In genomic region chr6:17470953-17471335, GRCh38 we compare ENCODE assay signal across 12 cellular contexts.
DNase-seq lines count a peak whose midpoint lies in the region; ATAC-seq and TF ChIP-seq lines count a peak whose summit lies in the region.
"Had no signal": no experiment of that assay in that cellular context is flagged by ENCODE, and none has a peak within 500 bp of the region (broad histone marks: within the 10 kb centered on the region; RNA-seq: fewer than 3 reads in every experiment).

No MANE protein-coding gene starts in this region.

- DNase-seq in cardiac fibroblast (ENCODE audit: low read depth in 2 of 2) (peak; percentile 56 to 90), medulla oblongata (ENCODE audit: extremely low spot score) (peak; percentile 28), tibial artery (no peak)
- DNase-seq in activated T-cell treated with anti-CD3 and anti-CD28 coated beads, Interleukin-2, amount 50 U/mL, for 72 hours: no peak
- DNase-seq: activated naive CD8-positive, alpha-beta T cell treated with anti-CD3 and anti-CD28 coated beads, Interleukin-2, amount 10 ng/mL, durations not matched to agents 7 days and 5 days; NCI-H2107; PC-9 had no signal

- no peak overlapping the region for H3K27ac Mint-ChIP-seq in activated T-cell treated with anti-CD3 and anti-CD28 coated beads, Interleukin-2, amount 50 U/mL, for 72 hours
- H3K27ac Mint-ChIP-seq: activated naive CD8-positive, alpha-beta T cell treated with anti-CD3 and anti-CD28 coated beads, Interleukin-2, amount 10 ng/mL, durations not matched to agents 7 days and 5 days; neural progenitor cell; stimulated activated memory B cell treated with anti-CD40 and anti-IgM and Interleukin-4, amounts not matched to agents 10 μg/mL and 1 μg/mL and 100 μg/mL, for 72 hours had no signal

- H3K36me3 ChIP-seq in tibial artery: peaks cover 0 to 13% (median 7%) of the 10 kb centered on the region in 3 donors
- H3K36me3 ChIP-seq: neural progenitor cell had no signal

- no peak overlapping the region for H3K4me3 Mint-ChIP-seq in activated T-cell treated with anti-CD3 and anti-CD28 coated beads, Interleukin-2, amount 50 U/mL, for 72 hours
- H3K4me3 Mint-ChIP-seq: activated naive CD8-positive, alpha-beta T cell treated with anti-CD3 and anti-CD28 coated beads, Interleukin-2, amount 10 ng/mL, durations not matched to agents 7 days and 5 days; neural progenitor cell; stimulated activated memory B cell treated with anti-CD40 and anti-IgM and Interleukin-4, amounts not matched to agents 10 μg/mL and 1 μg/mL and 100 μg/mL, for 72 hours had no signal

- H3K4me3 ChIP-seq in cardiac fibroblast (replicated peaks in 1 of 2; ENCODE audit: low read depth in 2 of 2, low read length in 2 of 2) (no peak overlapping the region), tibial artery (no peak overlapping the region)
- H3K4me3 ChIP-seq: neural progenitor cell, PC-9 had no signal

- peaks cover 0 to 57% (median 16%) of the 10 kb centered on the region in 4 donors for H3K4me1 ChIP-seq in tibial artery

- TF ChIP-seq CTCF in cardiac fibroblast (IDR thresholded peaks at IDR 0.05; ENCODE audit: low read depth, low read length) (no peak), tibial artery (IDR thresholded peaks at IDR 0.05) (peak; percentile 43 to 60)

- H3K27me3 Mint-ChIP-seq in activated T-cell treated with anti-CD3 and anti-CD28 coated beads, Interleukin-2, amount 50 U/mL, for 72 hours (ENCODE audit: low read depth): peaks cover 11% of the 10 kb centered on the region
- H3K27me3 Mint-ChIP-seq: stimulated activated memory B cell treated with anti-CD40 and anti-IgM and Interleukin-4, amounts not matched to agents 10 μg/mL and 1 μg/mL and 100 μg/mL, for 72 hours had no signal

- TF ChIP-seq RAD21 in Ishikawa (IDR thresholded peaks at IDR 0.05; ENCODE audit: low read depth): no peak

- intact Hi-C loops in tibial artery (cut with DNase I; ENCODE audit: low total_unique reads): no loop called here

- no peaks in the 10 kb centered on the region for H3K36me3 Mint-ChIP-seq in activated T-cell treated with anti-CD3 and anti-CD28 coated beads, Interleukin-2, amount 50 U/mL, for 72 hours (ENCODE audit: insufficient read depth in 2 of 2)
- H3K36me3 Mint-ChIP-seq: activated naive CD8-positive, alpha-beta T cell treated with anti-CD3 and anti-CD28 coated beads, Interleukin-2, amount 10 ng/mL, durations not matched to agents 7 days and 5 days; stimulated activated memory B cell treated with anti-CD40 and anti-IgM and Interleukin-4, amounts not matched to agents 10 μg/mL and 1 μg/mL and 100 μg/mL, for 72 hours had no signal

- no peak for TF ChIP-seq EP300 in Ishikawa (IDR thresholded peaks at IDR 0.05; ENCODE audit: borderline replicate concordance)

- no peak for ATAC-seq in activated T-cell treated with anti-CD3 and anti-CD28 coated beads, Interleukin-2, amount 50 U/mL, for 72 hours (replicated peaks in 1 of 2)
- ATAC-seq in HG02642 (IDR thresholded peaks at IDR 0.05; ENCODE audit: poor library complexity, unreplicated experiment) (no peak), HG03097 (IDR thresholded peaks at IDR 0.05; ENCODE audit: low FRiP score, unreplicated experiment) (no peak)
- ATAC-seq: stimulated activated memory B cell treated with anti-CD40 and anti-IgM and Interleukin-4, amounts not matched to agents 10 μg/mL and 1 μg/mL and 100 μg/mL, for 72 hours had no signal

- peak overlapping the region; percentile 64 to 68 for H3K27ac ChIP-seq in tibial artery
- H3K27ac ChIP-seq: neural progenitor cell, PC-9 had no signal

- H3K4me1 Mint-ChIP-seq in activated T-cell treated with anti-CD3 and anti-CD28 coated beads, Interleukin-2, amount 50 U/mL, for 72 hours (ENCODE audit: low read depth): peaks cover 4% of the 10 kb centered on the region
- H3K4me1 Mint-ChIP-seq: activated naive CD8-positive, alpha-beta T cell treated with anti-CD3 and anti-CD28 coated beads, Interleukin-2, amount 10 ng/mL, durations not matched to agents 7 days and 5 days; stimulated activated memory B cell treated with anti-CD40 and anti-IgM and Interleukin-4, amounts not matched to agents 10 μg/mL and 1 μg/mL and 100 μg/mL, for 72 hours had no signal

- H3K27me3 ChIP-seq in tibial artery: no peaks in the 10 kb centered on the region
- H3K27me3 ChIP-seq: neural progenitor cell had no signal

- H3K9me3 ChIP-seq in tibial artery: no peaks in the 10 kb centered on the region

- H3K9me3 Mint-ChIP-seq in activated T-cell treated with anti-CD3 and anti-CD28 coated beads, Interleukin-2, amount 50 U/mL, for 72 hours: no peaks in the 10 kb centered on the region
- H3K9me3 Mint-ChIP-seq: activated naive CD8-positive, alpha-beta T cell treated with anti-CD3 and anti-CD28 coated beads, Interleukin-2, amount 10 ng/mL, durations not matched to agents 7 days and 5 days; neural progenitor cell; stimulated activated memory B cell treated with anti-CD40 and anti-IgM and Interleukin-4, amounts not matched to agents 10 μg/mL and 1 μg/mL and 100 μg/mL, for 72 hours had no signal

TF ChIP-seq in Ishikawa, 13 proteins besides CTCF, POLR2A, EP300 and RAD21:
- TF ChIP-seq REST (IDR thresholded peaks at IDR 0.05; ENCODE audit: low read depth): no peak
- peak; percentile 4; the same call in 1 of the 2 replicates for TF ChIP-seq CEBPB (IDR thresholded peaks at IDR 0.05)

Comparison
In these comparisons a context has a peak if more than half of its experiments do, and no peak if none do; other contexts are left out.
1. DNase-seq: peak in cardiac fibroblast (2 of 2) and medulla oblongata (single experiment); none in tibial artery (0 of 2) and activated T-cell treated with anti-CD3 and anti-CD28 coated beads, Interleukin-2, amount 50 U/mL, for 72 hours (0 of 2).